9 cellular contexts compared by ENCODE assay signal in the genomic region with DNA sequence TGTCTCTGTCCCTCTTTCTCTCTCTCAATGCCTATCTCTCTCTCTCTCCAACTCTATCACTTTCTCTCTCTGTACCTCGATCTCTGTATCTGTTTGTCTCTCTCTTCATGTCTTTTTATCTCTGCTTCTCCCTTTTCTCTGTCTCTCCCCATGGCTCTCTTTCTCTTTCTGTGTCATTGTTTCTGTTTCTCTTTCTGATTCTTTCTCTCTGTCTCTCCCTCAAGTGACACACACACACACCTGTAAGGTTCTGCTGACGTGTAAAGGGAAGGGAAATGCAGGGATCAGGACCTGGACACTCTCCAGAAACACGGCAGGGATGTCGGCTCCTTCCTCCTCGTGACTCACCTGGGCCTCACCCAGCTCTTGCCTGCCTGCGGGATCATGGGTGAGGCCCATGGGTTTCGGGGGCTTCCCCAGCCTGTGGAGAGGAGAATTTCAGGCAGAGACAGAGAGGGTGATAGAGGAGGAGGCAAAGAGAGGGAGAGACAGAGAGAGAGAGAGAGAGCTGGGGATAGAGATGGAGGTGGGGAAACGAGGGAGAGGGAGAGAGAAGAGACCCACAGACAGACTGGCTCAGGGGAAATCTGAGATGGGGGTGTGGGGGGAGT. TPM values are rescaled to one million over a fixed set of nuclear protein-coding genes. Genes with fewer than 3 reads are reported as not detected.
DNase-seq lines count a peak whose midpoint lies in the region; FAIRE-seq and TF ChIP-seq lines count a peak whose summit lies in the region.
"Had no signal": no experiment of that assay in that cellular context is flagged by ENCODE, and none has a peak within 500 bp of the region (broad histone marks: within the 10 kb centered on the region; RNA-seq: fewer than 3 reads in every experiment).

No MANE protein-coding gene starts in this region.

- no peaks in the 10 kb centered on the region for H3K36me3 ChIP-seq in thyroid gland

- DNase-seq in activated naive CD4-positive, alpha-beta T cell treated with anti-CD3 and anti-CD28 coated beads, Interleukin-2, amount 10 ng/mL, durations not matched to agents 7 days and 5 days: no peak
- no peak for DNase-seq in activated naive CD4-positive, alpha-beta T cell treated with Interleukin-2 at 50 U/mL for 16 hours
- DNase-seq in RPMI7951 (ENCODE audit: low read depth) (peak; percentile 63), fibroblast of pulmonary artery (ENCODE audit: low read depth) (peak; percentile 48), urothelium cell line (ENCODE audit: low spot score) (peak; percentile 71), HTR-8/SVneo (ENCODE audit: insufficient read length, low spot score) (no peak), KBM-7 (no peak), thyroid gland (no peak)
- DNase-seq: NCI-H2227 treated with DMSO at 0.1 percent for 48 hours had no signal

- intact Hi-C loops in thyroid gland (cut with DNase I): no loop called here

- H3K4me1 Mint-ChIP-seq in activated naive CD4-positive, alpha-beta T cell treated with anti-CD3 and anti-CD28 coated beads, Interleukin-2, amount 10 ng/mL, durations not matched to agents 7 days and 5 days: peaks cover 25% of the 10 kb centered on the region

- TF ChIP-seq POLR2A in thyroid gland (IDR thresholded peaks at IDR 0.05): no peak

- H3K27ac Mint-ChIP-seq in activated naive CD4-positive, alpha-beta T cell treated with anti-CD3 and anti-CD28 coated beads, Interleukin-2, amount 10 ng/mL, durations not matched to agents 7 days and 5 days: peak overlapping the region; percentile 5

- no peak for TF ChIP-seq CTCF in fibroblast of pulmonary artery (IDR thresholded peaks at IDR 0.05; ENCODE audit: low read length, missing control alignments)
- TF ChIP-seq CTCF in thyroid gland (IDR thresholded peaks at IDR 0.05): no peak

- H3K4me3 Mint-ChIP-seq in activated naive CD4-positive, alpha-beta T cell treated with anti-CD3 and anti-CD28 coated beads, Interleukin-2, amount 10 ng/mL, durations not matched to agents 7 days and 5 days: no peak overlapping the region

- H3K27me3 ChIP-seq in thyroid gland: no peaks in the 10 kb centered on the region

- in situ Hi-C loops in KBM-7 (cut with MboI; ENCODE audit: low pct_unique_long_range_greater_than_20kb, low sequenced_read_pairs): no loop called here

- CTCF ChIA-PET in activated naive CD4-positive, alpha-beta T cell treated with anti-CD3 and anti-CD28 coated beads, Interleukin-2, amount 10 ng/mL, durations not matched to agents 7 days and 5 days (lab: Charles Lee): interaction anchor here (1.3 kb wide), 1 partner anchor 70 kb away, joined by 3 read pairs; no protein-coding TSS in a partner anchor

- H3K36me3 Mint-ChIP-seq in activated naive CD4-positive, alpha-beta T cell treated with anti-CD3 and anti-CD28 coated beads, Interleukin-2, amount 10 ng/mL, durations not matched to agents 7 days and 5 days: no peaks in the 10 kb centered on the region

- no peaks in the 10 kb centered on the region for H3K9me3 Mint-ChIP-seq in activated naive CD4-positive, alpha-beta T cell treated with anti-CD3 and anti-CD28 coated beads, Interleukin-2, amount 10 ng/mL, durations not matched to agents 7 days and 5 days

- peaks cover 0 to 2% of the 10 kb centered on the region in 2 donors for H3K4me1 ChIP-seq in thyroid gland

- no peaks in the 10 kb centered on the region for H3K9me3 ChIP-seq in thyroid gland

- H3K27ac ChIP-seq in thyroid gland: no peak overlapping the region

- FAIRE-seq in urothelium cell line (lab: Jason Lieb, UNC): no peak
- FAIRE-seq in HTR-8/SVneo (lab: Jason Lieb, UNC): no peak

- peaks cover 22% of the 10 kb centered on the region for H3K27me3 Mint-ChIP-seq in activated naive CD4-positive, alpha-beta T cell treated with anti-CD3 and anti-CD28 coated beads, Interleukin-2, amount 10 ng/mL, durations not matched to agents 7 days and 5 days

- H3K4me3 ChIP-seq in fibroblast of pulmonary artery (replicated peaks; ENCODE audit: low read depth, low read length) (no peak overlapping the region), thyroid gland (replicated peaks in 1 of 3) (no peak overlapping the region)

- WGBS in thyroid gland, 2 donors: 27 to 32% methylated on average over 8 of the region's 8 CpGs

RNA-seq across cellular contexts. Expression of a gene that starts 5.4 kb away (rescaled TPM):
- total RNA-seq in RPMI7951 (2014; rRNA removed; shearing (Covaris generic)): 426 and 458 TPM in 2 replicates
- 10 to 100 TPM in 1 of 4 donors, 1 to 10 TPM in 3; 2.4 to 21.1 (median 4.5) TPM for total RNA-seq in thyroid gland

RNA-seq across cellular contexts. Expression of a gene that starts 35.7 kb away (rescaled TPM):
- total RNA-seq in RPMI7951 (2014; rRNA removed; shearing (Covaris generic)): 2.5 and 3.8 TPM in 2 replicates
- total RNA-seq in thyroid gland: 10 to 100 TPM in 1 of 4 donors, 1 to 10 TPM in 3; 2.3 to 11.9 (median 3.4) TPM

RNA-seq across cellular contexts. Expression of a gene that starts 40.5 kb away (rescaled TPM):
- total RNA-seq in RPMI7951 (2014; rRNA removed; shearing (Covaris generic)): not detected in 2 replicates
- 1 to 10 TPM in 1 of 4 donors, not detected in 3; 1.1 TPM for total RNA-seq in thyroid gland

RNA-seq across cellular contexts. Expression of a gene that starts 55.9 kb away (rescaled TPM):
- total RNA-seq in RPMI7951 (2014; rRNA removed; shearing (Covaris generic)): 49.5 and 62.6 TPM in 2 replicates
- 10 to 100 TPM; 28.9 to 61.5 (median 33.5) TPM for total RNA-seq in thyroid gland

Comparison
In these comparisons a context has a peak if more than half of its experiments do, and no peak if none do; other contexts are left out.
1. DNase-seq: peak in RPMI7951 (single experiment), fibroblast of pulmonary artery (single experiment) and urothelium cell line (single experiment); none in activated naive CD4-positive, alpha-beta T cell treated with anti-CD3 and anti-CD28 coated beads, Interleukin-2, amount 10 ng/mL, durations not matched to agents 7 days and 5 days (single experiment), activated naive CD4-positive, alpha-beta T cell treated with Interleukin-2 at 50 U/mL for 16 hours (single experiment), HTR-8/SVneo (single experiment), KBM-7 (single experiment) and thyroid gland (0 of 2).
2. RNA of a gene that starts 5.4 kb away (total RNA-seq): 426 to 458 TPM in RPMI7951; 2.4 to 21.1 TPM in thyroid gland; every median in the first group is over 10 times any median in the second.